14 cellular contexts compared by ENCODE assay signal in the genomic region with DNA sequence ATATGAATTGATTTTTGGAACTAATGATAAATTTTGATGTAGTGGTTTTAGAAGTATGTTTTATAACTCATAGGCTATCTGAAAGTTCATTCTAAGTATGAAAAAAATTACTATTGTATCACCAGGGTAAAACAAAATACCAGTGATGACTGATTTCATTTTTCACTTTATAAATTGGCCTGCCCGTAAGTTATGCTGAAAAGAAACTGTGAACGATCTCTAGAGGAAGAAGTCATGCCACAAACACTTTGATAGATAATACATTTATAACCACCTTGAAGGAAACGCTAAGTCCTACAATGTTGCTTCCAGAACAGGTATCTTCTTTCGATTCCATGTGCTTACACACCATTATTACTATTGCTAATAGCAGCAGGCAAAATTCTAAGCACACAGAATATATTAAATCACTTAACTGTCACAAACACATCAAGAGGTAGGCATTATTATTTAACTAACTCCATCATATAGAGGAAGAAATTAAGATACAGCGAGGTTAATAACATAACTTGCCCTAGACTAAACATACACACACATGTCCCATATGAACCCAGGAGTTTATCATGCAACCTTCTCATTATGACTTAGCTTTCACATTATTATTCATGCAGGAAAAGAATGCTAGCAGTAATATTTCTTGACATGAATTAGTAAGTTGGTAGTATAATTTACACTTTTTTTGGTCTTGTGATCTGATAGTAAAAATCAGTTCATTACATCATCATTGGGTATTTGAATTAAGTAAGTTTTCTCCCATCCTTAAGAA. TPM values are rescaled to one million over a fixed set of nuclear protein-coding genes. Genes with fewer than 3 reads are reported as not detected.
"Had no signal": no experiment of that assay in that cellular context is flagged by ENCODE, and none has a peak within 500 bp of the region (broad histone marks: within the 10 kb centered on the region; RNA-seq: fewer than 3 reads in every experiment).

No MANE protein-coding gene starts in this region.

- H3K9me3 Mint-ChIP-seq: activated B cell treated with CpG ODN at 0.5 μM for 24 hours; activated CD4-positive, alpha-beta T cell treated with anti-CD3 and anti-CD28 coated beads, Interleukin-2, amount 10 ng/mL, durations not matched to agents 24 days and 14 days; activated naive CD4-positive, alpha-beta T cell treated with anti-CD3 and anti-CD28 coated beads, Interleukin-2, amount 10 ng/mL, durations not matched to agents 7 days and 5 days; stimulated activated memory B cell treated with anti-CD40 and anti-IgM and Interleukin-4, amounts not matched to agents 10 μg/mL and 1 μg/mL and 100 μg/mL, for 72 hours had no signal

- H3K4me3 Mint-ChIP-seq: activated B cell treated with CpG ODN at 0.5 μM for 24 hours; activated CD4-positive, alpha-beta T cell treated with anti-CD3 and anti-CD28 coated beads, Interleukin-2, amount 10 ng/mL, durations not matched to agents 24 days and 14 days; activated naive CD4-positive, alpha-beta T cell treated with anti-CD3 and anti-CD28 coated beads, Interleukin-2, amount 10 ng/mL, durations not matched to agents 7 days and 5 days; naive B cell; stimulated activated memory B cell treated with anti-CD40 and anti-IgM and Interleukin-4, amounts not matched to agents 10 μg/mL and 1 μg/mL and 100 μg/mL, for 72 hours had no signal

- DNase-seq: activated B cell treated with CpG ODN at 0.5 μM for 24 hours; activated CD4-positive, alpha-beta T cell treated with anti-CD3 and anti-CD28 coated beads, Interleukin-2, amount 10 ng/mL, durations not matched to agents 24 days and 14 days; activated naive CD4-positive, alpha-beta T cell treated with anti-CD3 and anti-CD28 coated beads, Interleukin-2, amount 10 ng/mL, durations not matched to agents 7 days and 5 days; left colon; naive B cell had no signal

- H3K27ac ChIP-seq: cardiac muscle cell, epithelial cell of prostate, gastroesophageal sphincter, parathyroid adenoma, tibial nerve, vagina had no signal

- H3K27me3 Mint-ChIP-seq: activated naive CD4-positive, alpha-beta T cell treated with anti-CD3 and anti-CD28 coated beads, Interleukin-2, amount 10 ng/mL, durations not matched to agents 7 days and 5 days had no signal

- H3K9me3 ChIP-seq: gastroesophageal sphincter, tibial nerve, vagina had no signal

- H3K36me3 ChIP-seq: cardiac muscle cell, gastroesophageal sphincter, tibial nerve, vagina had no signal

- H3K36me3 Mint-ChIP-seq: activated naive CD4-positive, alpha-beta T cell treated with anti-CD3 and anti-CD28 coated beads, Interleukin-2, amount 10 ng/mL, durations not matched to agents 7 days and 5 days; naive B cell; stimulated activated memory B cell treated with anti-CD40 and anti-IgM and Interleukin-4, amounts not matched to agents 10 μg/mL and 1 μg/mL and 100 μg/mL, for 72 hours had no signal

- H3K4me1 ChIP-seq: gastroesophageal sphincter, parathyroid adenoma, tibial nerve, vagina had no signal

- H3K27me3 ChIP-seq: cardiac muscle cell, gastroesophageal sphincter, tibial nerve, vagina had no signal

- H3K4me1 Mint-ChIP-seq: activated B cell treated with CpG ODN at 0.5 μM for 24 hours; activated CD4-positive, alpha-beta T cell treated with anti-CD3 and anti-CD28 coated beads, Interleukin-2, amount 10 ng/mL, durations not matched to agents 24 days and 14 days; activated naive CD4-positive, alpha-beta T cell treated with anti-CD3 and anti-CD28 coated beads, Interleukin-2, amount 10 ng/mL, durations not matched to agents 7 days and 5 days; naive B cell; stimulated activated memory B cell treated with anti-CD40 and anti-IgM and Interleukin-4, amounts not matched to agents 10 μg/mL and 1 μg/mL and 100 μg/mL, for 72 hours had no signal

- H3K27ac Mint-ChIP-seq: activated B cell treated with CpG ODN at 0.5 μM for 24 hours; activated CD4-positive, alpha-beta T cell treated with anti-CD3 and anti-CD28 coated beads, Interleukin-2, amount 10 ng/mL, durations not matched to agents 24 days and 14 days; activated naive CD4-positive, alpha-beta T cell treated with anti-CD3 and anti-CD28 coated beads, Interleukin-2, amount 10 ng/mL, durations not matched to agents 7 days and 5 days; naive B cell; stimulated activated memory B cell treated with anti-CD40 and anti-IgM and Interleukin-4, amounts not matched to agents 10 μg/mL and 1 μg/mL and 100 μg/mL, for 72 hours had no signal

- ATAC-seq: gastroesophageal sphincter; left colon; stimulated activated memory B cell treated with anti-CD40 and anti-IgM and Interleukin-4, amounts not matched to agents 10 μg/mL and 1 μg/mL and 100 μg/mL, for 72 hours had no signal

- H3K4me3 ChIP-seq: cardiac muscle cell, gastroesophageal sphincter, tibial nerve, vagina had no signal

RNA-seq across cellular contexts. Expression of gene RGS17, which starts 44.7 kb away (rescaled TPM):
- total RNA-seq: activated B cell treated with CpG ODN at 0.5 μM for 24 hours; activated CD4-positive, alpha-beta T cell treated with anti-CD3 and anti-CD28 coated beads, Interleukin-2, amount 10 ng/mL, durations not matched to agents 24 days and 14 days; mononuclear cell; T-helper 2 cell treated with Interferon-gamma antibody and Interleukin-4, amounts not matched to agents 100 ng/mL and 5 ng/mL, for 36 hours had no signal
